ENCODE assay signal across 10 cellular contexts in the genomic region with DNA sequence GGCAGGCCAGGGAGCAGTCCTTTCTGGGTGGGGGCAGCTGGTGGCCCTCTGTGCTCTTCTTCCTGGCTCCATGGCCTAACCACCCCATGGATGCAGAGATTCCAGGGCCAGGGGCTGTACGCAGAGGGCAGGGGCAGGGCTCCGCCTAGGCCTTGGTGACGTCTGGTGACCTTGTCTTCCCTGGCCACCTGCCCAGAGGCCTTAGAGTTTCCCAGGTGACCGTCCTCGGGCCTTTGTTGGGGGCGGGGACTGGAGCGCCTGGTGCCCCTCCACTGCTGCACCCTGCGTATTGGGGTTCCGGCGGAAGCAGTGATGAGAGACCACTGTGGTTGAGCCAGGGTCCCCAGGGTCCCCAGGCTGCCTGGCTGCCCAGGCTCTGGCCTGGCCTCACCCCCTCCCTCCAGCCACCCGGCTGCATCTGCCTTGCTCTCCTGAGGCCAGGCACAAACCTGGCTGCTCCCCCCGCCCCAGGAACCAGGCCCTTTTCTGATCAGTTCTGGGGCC. TPM values are rescaled to one million over a fixed set of nuclear protein-coding genes. Genes with fewer than 3 reads are reported as not detected.
DNase-seq lines count a peak whose midpoint lies in the region; ATAC-seq, FAIRE-seq and TF ChIP-seq lines count a peak whose summit lies in the region.
"Had no signal": no experiment of that assay in that cellular context is flagged by ENCODE, and none has a peak within 500 bp of the region (broad histone marks: within the 10 kb centered on the region; RNA-seq: fewer than 3 reads in every experiment).

No MANE protein-coding gene starts in this region.

- H3K4me3 ChIP-seq in H1 (ENCODE audit: extremely low read depth in 1 of 4, insufficient read depth in 2 of 4, low read depth in 3 of 4, low read length in 4 of 4), result peak overlapping the region in 1 of 4 experiments; percentile 45; a peak in 1 of 8 replicates
- peak overlapping the region in 2 of 4 donors; percentile 13 to 26 for H3K4me3 ChIP-seq in transverse colon

- no peaks in the 10 kb centered on the region for H3K9me3 ChIP-seq in H1 (ENCODE audit: insufficient read depth in 2 of 2, low read depth in 1 of 2, low read length in 1 of 2)
- no peaks in the 10 kb centered on the region for H3K9me3 ChIP-seq in transverse colon

- H2BK15ac ChIP-seq in H1 (ENCODE audit: low read length), result peak overlapping the region; percentile 61; the same call in 1 of the 2 replicates

- H2AFZ ChIP-seq in H1 (ENCODE audit: low read length), result no peak overlapping the region

- no peak for TF ChIP-seq POLR2A in H1 (IDR thresholded peaks at IDR 0.05; ENCODE audit: control extremely low read depth in 1 of 2, low read depth in 2 of 2, low read length in 2 of 2)
- TF ChIP-seq POLR2A in transverse colon (IDR thresholded peaks at IDR 0.05), result no peak

- H3K4ac ChIP-seq in H1 (replicated peaks; ENCODE audit: insufficient read length, low read depth, low read length), result peak overlapping the region; percentile 88

- DNase-seq in DMS153 (lab: John Stamatoyannopoulos, UW) (peak; percentile 57), DMS153 treated with DMSO at 0.1 percent for 48 hours (lab: John Stamatoyannopoulos, UW; ENCODE audit: unreplicated experiment) (no peak), H1 (ENCODE audit: low read depth in 1 of 2, low spot score in 2 of 2) (no peak), mucosa of gallbladder (ENCODE audit: low spot score) (peak; percentile 76), transverse colon (peak; percentile 90), NCI-H2081 treated with DMSO at 0.1 percent for 48 hours (lab: John Stamatoyannopoulos, UW) (no peak), cortex of kidney (lab: John Stamatoyannopoulos, UW) (no peak)
- DNase-seq: activated gamma-delta T cell had no signal

- H4K8ac ChIP-seq in H1 (ENCODE audit: extremely low read depth, insufficient read depth, low read length), result peak overlapping the region; percentile 66; the same call in 1 of the 2 replicates

- peak overlapping the region; percentile 97 for H3K18ac ChIP-seq in H1 (ENCODE audit: extremely low read depth, low read length)

- H2BK5ac ChIP-seq in H1 (ENCODE audit: low read depth, low read length), result peak overlapping the region; percentile 97

- POLR2A ChIA-PET in H1 (lab: Charles Lee; ENCODE audit: partially characterized antibody), result interaction anchor here (1.3 to 5.6 kb wide), 4 partner anchors 10 to 38 kb away, joined by 3 to 71 read pairs (median 14); a partner anchor contains a TSS

- H3K27ac ChIP-seq in H1 (ENCODE audit: low read depth, low read length), result peak overlapping the region; percentile 82
- H3K27ac ChIP-seq in transverse colon, result peak overlapping the region; percentile 92 to 97 (median 95)

- peaks cover 2% of the 10 kb centered on the region; the same call in 1 of the 2 replicates for H3K79me1 ChIP-seq in H1 (ENCODE audit: low read depth, low read length)

- H3K14ac ChIP-seq in H1 (ENCODE audit: insufficient read length), result no peak overlapping the region

- H3K4me2 ChIP-seq in H1 (ENCODE audit: insufficient read depth in 1 of 2, low read depth in 2 of 2, low read length in 2 of 2), result peak overlapping the region; percentile 60 to 61; a peak in 3 of 4 replicates

- H3K27me3 ChIP-seq in H1 (replicated peaks in 1 of 4; ENCODE audit: control insufficient read depth in 3 of 4, extremely low read depth in 1 of 4, insufficient read depth in 3 of 4, low read length in 3 of 4) (no peaks in the 10 kb centered on the region), transverse colon (no peaks in the 10 kb centered on the region)

- H3K23ac ChIP-seq in H1 (ENCODE audit: insufficient read length), result no peak overlapping the region

- no peak for ATAC-seq in HG02623 (IDR thresholded peaks at IDR 0.05; ENCODE audit: unreplicated experiment)

- CTCF ChIA-PET in H1 (lab: Charles Lee; ENCODE audit: partially characterized antibody), result interaction anchor here (1.4 to 3.1 kb wide), 4 partner anchors 14 to 30 kb away, joined by 3 to 19 read pairs (median 4); no protein-coding TSS in a partner anchor

- in situ Hi-C loops in transverse colon (cut with MboI; ENCODE audit: low pct_ligation_motif_present in 1 of 4, low pct_unique_long_range_greater_than_20kb in 1 of 4, low sequenced_read_pairs in 3 of 4), result no loop called here

- WGBS in H1 (ENCODE audit: extremely low coverage in 1 of 2, insufficient coverage in 1 of 2, insufficient read length in 1 of 2, insufficient replicate concordance in 2 of 2, low coverage in 1 of 2, low lambda C conversion rate in 2 of 2, missing lambda C conversion rate in 1 of 2), 2 experiments, result 88% methylated on average over 9 of the region's 12 CpGs; no CpG with 5 or more reads in 1 of the 2 experiments
- 15% methylated on average over 10 of the region's 12 CpGs; no CpG with 5 or more reads in 1 of the 2 donors for WGBS in transverse colon (ENCODE audit: low coverage in 1 of 2), 2 donors

- peak overlapping the region; percentile 50 for H2BK120ac ChIP-seq in H1 (replicated peaks; ENCODE audit: low read depth, low read length)

- H2AK5ac ChIP-seq in H1 (ENCODE audit: low read depth, low read length), result peak overlapping the region; percentile 100; the same call in 1 of the 2 replicates

- no peak for TF ChIP-seq EP300 in H1 (IDR thresholded peaks at IDR 0.05; ENCODE audit: borderline replicate concordance in 1 of 2, low read depth in 2 of 2, low read length in 2 of 2)
- no peak for TF ChIP-seq EP300 in transverse colon (IDR thresholded peaks at IDR 0.05; ENCODE audit: low read depth)

- no peak for TF ChIP-seq CTCF in H1 (IDR thresholded peaks at IDR 0.05; ENCODE audit: control extremely low read depth in 1 of 3, insufficient read depth in 1 of 3, low read depth in 1 of 3, low read length in 3 of 3)
- no peak for TF ChIP-seq CTCF in transverse colon (IDR thresholded peaks at IDR 0.05)

- peak overlapping the region; percentile 98; the same call in 1 of the 2 replicates for H2BK12ac ChIP-seq in H1 (ENCODE audit: low read depth, low read length)

- peak overlapping the region; percentile 63 for H4K5ac ChIP-seq in H1 (ENCODE audit: insufficient read length, low read depth, low read length)

- H3K4me1 ChIP-seq in H1 (replicated peaks in 1 of 4; ENCODE audit: control insufficient read depth in 3 of 4, insufficient read depth in 4 of 4, low read length in 3 of 4), result peaks cover 3 to 47% (median 37%) of the 10 kb centered on the region in 4 experiments
- H3K4me1 ChIP-seq in transverse colon, result peaks cover 49 to 81% (median 70%) of the 10 kb centered on the region in 4 donors

- peak overlapping the region; percentile 27 for H3K56ac ChIP-seq in H1 (replicated peaks; ENCODE audit: insufficient read length, low read depth, low read length)

- no peaks in the 10 kb centered on the region for H3K79me2 ChIP-seq in H1 (ENCODE audit: control insufficient read depth in 1 of 2, insufficient read depth in 2 of 2, low read length in 2 of 2)

- peak overlapping the region; percentile 97; the same call in 1 of the 2 replicates for H2BK20ac ChIP-seq in H1 (ENCODE audit: low read length)

- peak overlapping the region; percentile 80 for H4K91ac ChIP-seq in H1 (replicated peaks; ENCODE audit: insufficient read length, low read length)

- H4K20me1 ChIP-seq in H1 (replicated peaks in 1 of 2; ENCODE audit: control insufficient read depth in 1 of 2, insufficient read depth in 2 of 2, low read length in 2 of 2), result peaks cover 0 to 3% of the 10 kb centered on the region in 2 experiments

- no peaks in the 10 kb centered on the region for H3K23me2 ChIP-seq in H1 (ENCODE audit: low read depth, low read length)

- intact Hi-C loops in transverse colon (cut with DNase I; ENCODE audit: low total_unique reads), result no loop called here

- TF ChIP-seq RAD21 in H1 (IDR thresholded peaks at IDR 0.05 in 1 of 2, conservative IDR thresholded peaks at IDR 0.05 in 1 of 2; ENCODE audit: low read depth in 2 of 2, low read length in 2 of 2), result no peak

- H3K36me3 ChIP-seq in H1 (ENCODE audit: control insufficient read depth in 2 of 4, insufficient read depth in 4 of 4, low read length in 3 of 4), result peaks cover 0 to 8% (median 2%) of the 10 kb centered on the region in 4 experiments; a peak in 3 of 8 replicates
- peaks cover 0 to 21% (median 6%) of the 10 kb centered on the region in 4 donors for H3K36me3 ChIP-seq in transverse colon

- FAIRE-seq in H1 (lab: Jason Lieb, UNC), result no peak
- FAIRE-seq: A204.1 had no signal

- H3K9ac ChIP-seq in H1 (replicated peaks in 1 of 4; ENCODE audit: extremely low read depth in 1 of 4, low read depth in 3 of 4, low read length in 3 of 4), result no peak overlapping the region; a peak in 1 of 7 replicates

TF ChIP-seq in H1, 55 proteins besides CTCF, POLR2A, EP300 and RAD21:
- no peak for TF ChIP-seq RFX5 (IDR thresholded peaks at IDR 0.05; ENCODE audit: borderline replicate concordance, low read depth, low read length)
- TF ChIP-seq CBX5 (IDR thresholded peaks at IDR 0.05; ENCODE audit: low read depth, low read length), result no peak
- no peak for TF ChIP-seq CBX8 (IDR thresholded peaks at IDR 0.05; ENCODE audit: borderline replicate concordance, low read depth, low read length)
- TF ChIP-seq, protein P1, sequence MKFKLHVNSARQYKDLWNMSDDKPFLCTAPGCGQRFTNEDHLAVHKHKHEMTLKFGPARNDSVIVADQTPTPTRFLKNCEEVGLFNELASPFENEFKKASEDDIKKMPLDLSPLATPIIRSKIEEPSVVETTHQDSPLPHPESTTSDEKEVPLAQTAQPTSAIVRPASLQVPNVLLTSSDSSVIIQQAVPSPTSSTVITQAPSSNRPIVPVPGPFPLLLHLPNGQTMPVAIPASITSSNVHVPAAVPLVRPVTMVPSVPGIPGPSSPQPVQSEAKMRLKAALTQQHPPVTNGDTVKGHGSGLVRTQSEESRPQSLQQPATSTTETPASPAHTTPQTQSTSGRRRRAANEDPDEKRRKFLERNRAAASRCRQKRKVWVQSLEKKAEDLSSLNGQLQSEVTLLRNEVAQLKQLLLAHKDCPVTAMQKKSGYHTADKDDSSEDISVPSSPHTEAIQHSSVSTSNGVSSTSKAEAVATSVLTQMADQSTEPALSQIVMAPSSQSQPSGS (IDR thresholded peaks at IDR 0.05; ENCODE audit: low read length), result no peak
- TF ChIP-seq SIRT6 (IDR thresholded peaks at IDR 0.05; ENCODE audit: low read length), result no peak
- TF ChIP-seq ASH2L (IDR thresholded peaks at IDR 0.05; ENCODE audit: low read length), result no peak

RNA-seq across cellular contexts. Expression of a gene that starts 10.3 kb away (rescaled TPM):
- total RNA-seq in H1 (2021; fragmentation: NEBNext Ultra II Directional; extraction: Animal tissue kit (Norgen Biotek cat#: 25700)), result 10.8 and 11.0 TPM in 2 replicates
- 5.3 and 9.4 TPM in 2 replicates for polyA plus RNA-seq in H1 (2011; rRNA removed)
- polyA plus RNA-seq in H1 (2011; cell fraction: cytosol; rRNA removed), result 7.2 TPM
- 17.0 TPM for polyA plus RNA-seq in H1 (2011; cell fraction: nucleus; rRNA removed)
- polyA plus RNA-seq in H1 (2012, experiment 1 of 2), result 4.8 to 8.4 TPM (median 8.0 TPM) in 4 replicates
- 6.0 TPM for polyA plus RNA-seq in H1 (2012, experiment 2 of 2)
- 6.0 TPM for polyA plus RNA-seq in H1 (2013, experiment 1 of 2)
- polyA plus RNA-seq in H1 (2013, experiment 2 of 2), result 5.5 TPM
- polyA minus RNA-seq in H1 (2011; rRNA and poly(A)+ RNA removed), result 1.2 and 1.4 TPM in 2 replicates
- polyA minus RNA-seq in H1 (2011; cell fraction: cytosol; rRNA and poly(A)+ RNA removed), result 5.2 TPM
- 7.0 TPM for polyA minus RNA-seq in H1 (2011; cell fraction: nucleus; rRNA and poly(A)+ RNA removed)
- total RNA-seq in mucosa of gallbladder, result 52.9 TPM
- 100 to 1,000 TPM in 1 of 4 donors, 10 to 100 TPM in 3; 45.9 to 129 (median 61.2) TPM for total RNA-seq in transverse colon

Comparison
In these comparisons a context has a peak if more than half of its experiments do, and no peak if none do; other contexts are left out.
1. DNase-seq: peak in DMS153 (single experiment), mucosa of gallbladder (single experiment) and transverse colon (single experiment); none in DMS153 treated with DMSO at 0.1 percent for 48 hours (single experiment), H1 (0 of 2), NCI-H2081 treated with DMSO at 0.1 percent for 48 hours (single experiment) and cortex of kidney (single experiment).